Comparison of ENCODE assay signal across 7 cellular contexts in genomic region chr19:29610574-29611271, GRCh38. TPM values are rescaled to one million over a fixed set of nuclear protein-coding genes. Genes with fewer than 3 reads are reported as not detected.
DNase-seq lines count a peak whose midpoint lies in the region; ATAC-seq and TF ChIP-seq lines count a peak whose summit lies in the region.

No MANE protein-coding gene starts in this region.

- H3K4me1 Mint-ChIP-seq in HFFc6 (ENCODE audit: low read depth), result peaks cover 7% of the 10 kb centered on the region

- TF ChIP-seq CTCF in GM12875 (IDR thresholded peaks at IDR 0.05; ENCODE audit: borderline replicate concordance, insufficient read depth, low read depth, low read length) (peak; percentile 87), HFFc6 (IDR thresholded peaks at IDR 0.05) (peak; percentile 91)

- DNase-seq in HFFc6 (peak; percentile 72), MV-4-11 (lab: John Stamatoyannopoulos, UW) (peak; percentile 91), T-helper 1 cell (peak; percentile 60 to 85 (median 77)), amniotic epithelial cell (ENCODE audit: low read depth) (peak; percentile 72), right cardiac atrium (peak; percentile 78 to 94 (median 89)), skeletal muscle cell (ENCODE audit: low read depth) (peak; percentile 40)

- no peaks in the 10 kb centered on the region for H3K27me3 ChIP-seq in right cardiac atrium (ENCODE audit: control insufficient read depth, insufficient read depth)

- peaks cover 28% of the 10 kb centered on the region for H3K36me3 Mint-ChIP-seq in HFFc6 (ENCODE audit: low read depth)

- WGBS in right cardiac atrium, result 37% methylated on average over 19 of the region's 19 CpGs

- peak; percentile 78 to 84 for ATAC-seq in right cardiac atrium

- no peak overlapping the region for H3K4me3 Mint-ChIP-seq in HFFc6

- no peaks in the 10 kb centered on the region for H3K9me3 ChIP-seq in right cardiac atrium (ENCODE audit: control insufficient read depth, low read length)

- peaks cover 4% of the 10 kb centered on the region for H3K27me3 Mint-ChIP-seq in HFFc6 (ENCODE audit: insufficient read depth)

- H3K4me1 ChIP-seq in right cardiac atrium (ENCODE audit: control insufficient read depth, insufficient read depth, low read length), result no peaks in the 10 kb centered on the region

- H3K9me3 Mint-ChIP-seq in HFFc6, result no peaks in the 10 kb centered on the region

- no peak overlapping the region for H3K27ac ChIP-seq in right cardiac atrium (ENCODE audit: low read length)

- intact Hi-C loops in right cardiac atrium (cut with DNase I), result loop anchor here (1.0 to 10.0 kb wide), 8 partner anchors 52 to 112 kb away; partner anchors contain the start of genes C19orf12 (in 1 of the 4) and PLEKHF1 (in 1 of the 4)

- H3K27ac Mint-ChIP-seq in HFFc6, result peak overlapping the region; percentile 68

- no peak overlapping the region for H3K4me3 ChIP-seq in GM12875 (ENCODE audit: low read depth, low read length)
- H3K4me3 ChIP-seq in right cardiac atrium (ENCODE audit: low read length), result no peak overlapping the region
- no peak overlapping the region for H3K4me3 ChIP-seq in skeletal muscle cell (ENCODE audit: low read depth, low read length)

RNA-seq across cellular contexts. Expression of gene POP4, which starts 4.6 kb away (rescaled TPM):
- total RNA-seq in HFFc6 (2021; fragmentation: NEBNext Ultra II Directional; extraction: Animal tissue kit (Norgen Biotek cat#: 25700)), result 100 to 1,000 TPM in 2 of 6 experiments, 10 to 100 TPM in 4; 73.9 to 104 (median 88.8) TPM
- 10 to 100 TPM; 50.2 to 67.8 (median 55.1) TPM for total RNA-seq in right cardiac atrium
- 78.3 TPM for polyA plus RNA-seq in right cardiac atrium

RNA-seq across cellular contexts. Expression of gene PLEKHF1, which starts 54.5 kb away (rescaled TPM):
- 1 to 10 TPM; 1.4 to 2.8 (median 2.6) TPM for total RNA-seq in HFFc6 (2021; fragmentation: NEBNext Ultra II Directional; extraction: Animal tissue kit (Norgen Biotek cat#: 25700))
- 10 to 100 TPM; 25.1 to 44.1 (median 31.0) TPM for total RNA-seq in right cardiac atrium
- 40.6 TPM for polyA plus RNA-seq in right cardiac atrium

Comparison
In these comparisons a context has a peak if more than half of its experiments do, and no peak if none do; other contexts are left out.
1. DNase-seq: peak in every context shown above with its lines; median percentile 91 in MV-4-11; 89 in right cardiac atrium; 77 in T-helper 1 cell; 72 in HFFc6; 72 in amniotic epithelial cell; 40 in skeletal muscle cell.
2. RNA of gene PLEKHF1, which starts 54.5 kb away (total RNA-seq): 25.1 to 44.1 TPM in right cardiac atrium; 1.4 to 2.8 TPM in HFFc6; every median in the first group is over 4 times any median in the second.